ENCODE assay signal across 1 cellular context in the genomic region with DNA sequence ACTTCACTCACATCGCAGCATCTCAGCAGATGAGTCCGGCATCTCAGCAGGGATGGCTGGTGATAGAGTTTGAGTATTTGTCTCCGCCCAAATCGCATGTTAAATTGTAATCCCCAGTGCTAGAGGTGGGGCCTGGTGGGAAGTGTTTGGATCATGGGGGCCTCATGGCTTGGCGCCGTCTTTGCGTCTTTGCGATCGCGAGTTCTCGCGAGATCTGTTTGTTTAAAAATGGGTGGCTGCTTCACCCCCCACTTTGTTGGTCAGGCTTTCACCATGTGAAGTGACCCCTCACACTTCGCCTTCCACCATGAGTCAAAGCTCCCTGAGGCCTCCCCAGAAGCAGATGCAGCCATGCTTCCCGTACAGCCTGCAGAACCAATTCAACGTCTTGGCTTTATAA.
TF ChIP-seq lines count a peak whose summit lies in the region.

No MANE protein-coding gene starts in this region.

TF ChIP-seq in H1, 55 proteins besides CTCF, POLR2A, EP300 and RAD21:
- no peak for TF ChIP-seq BCL11A (IDR thresholded peaks at IDR 0.05; ENCODE audit: low read depth in 2 of 2, low read length in 2 of 2)
- no peak for TF ChIP-seq KDM4A (IDR thresholded peaks at IDR 0.05; ENCODE audit: low read depth, low read length, severe bottlenecking)
- no peak for TF ChIP-seq ZNF274 (IDR thresholded peaks at IDR 0.05; ENCODE audit: borderline replicate concordance, extremely low read depth, low read length)
- TF ChIP-seq, protein P1, sequence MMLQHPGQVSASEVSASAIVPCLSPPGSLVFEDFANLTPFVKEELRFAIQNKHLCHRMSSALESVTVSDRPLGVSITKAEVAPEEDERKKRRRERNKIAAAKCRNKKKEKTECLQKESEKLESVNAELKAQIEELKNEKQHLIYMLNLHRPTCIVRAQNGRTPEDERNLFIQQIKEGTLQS (IDR thresholded peaks at IDR 0.05; ENCODE audit: insufficient read depth, low read depth, low read length): no peak
- no peak for TF ChIP-seq CBX5 (IDR thresholded peaks at IDR 0.05; ENCODE audit: low read depth, low read length)
- no peak for TF ChIP-seq SIN3A (conservative IDR thresholded peaks at IDR 0.05 in 1 of 2, IDR thresholded peaks at IDR 0.05 in 1 of 2; ENCODE audit: low read depth in 1 of 2, low read length in 2 of 2)
- TF ChIP-seq KDM1A (IDR thresholded peaks at IDR 0.05; ENCODE audit: borderline replicate concordance, low read length): no peak
